ENCODE assay signal across 9 cellular contexts in genomic region chr13:111291908-111292307, GRCh38. TPM values are rescaled to one million over a fixed set of nuclear protein-coding genes. Genes with fewer than 3 reads are reported as not detected.
"Had no signal": no experiment of that assay in that cellular context is flagged by ENCODE, and none has a peak within 500 bp of the region (broad histone marks: within the 10 kb centered on the region; RNA-seq: fewer than 3 reads in every experiment).

No MANE protein-coding gene starts in this region.

- H3K9ac ChIP-seq: GM23248 had no signal

- H2AFZ ChIP-seq: GM23248 had no signal

- H3K27ac ChIP-seq: GM23248 had no signal

- H3K27ac Mint-ChIP-seq: HFFc6 had no signal

- H3K4me1 ChIP-seq: HAP-1 had no signal

- H3K9me3 Mint-ChIP-seq: HFFc6 had no signal

- H3K4me3 ChIP-seq: GM23248, HAP-1 had no signal

- DNase-seq: GM23248, GOT3, H7, HFFc6, IMR-90 had no signal

- H3K9me3 ChIP-seq: HAP-1 had no signal

- H3K4me3 Mint-ChIP-seq: HFFc6 had no signal

- ATAC-seq: HCT116 had no signal

RNA-seq across cellular contexts. Expression of gene TEX29, which starts 28.5 kb away (rescaled TPM):
- total RNA-seq: GM23248, H4, H7, HT-29, IMR-90 had no signal
